Comparison of ENCODE assay signal across 8 cellular contexts in genomic region chr22:50343541-50343935, GRCh38. TPM values are rescaled to one million over a fixed set of nuclear protein-coding genes. Genes with fewer than 3 reads are reported as not detected.
DNase-seq lines count a peak whose midpoint lies in the region; ATAC-seq and TF ChIP-seq lines count a peak whose summit lies in the region.

No MANE protein-coding gene starts in this region.

- H3K9me3 ChIP-seq in SK-N-MC (ENCODE audit: low read depth, low read length) = no peaks in the 10 kb centered on the region
- no peaks in the 10 kb centered on the region for H3K9me3 ChIP-seq in sigmoid colon

- TF ChIP-seq EP300 in sigmoid colon (IDR thresholded peaks at IDR 0.05) = no peak

- intact Hi-C loops in sigmoid colon (cut with DNase I) = loop anchor here (2.0 kb wide), 2 partner anchors 17 to 69 kb away; partner anchors contain the start of gene DENND6B

- H3K9ac ChIP-seq in SK-N-MC (ENCODE audit: insufficient read length) = peak overlapping the region; percentile 90

- WGBS in sigmoid colon, 2 donors = 1 to 2% methylated on average over 9 of the region's 9 CpGs

- DNase-seq in GM10266 (ENCODE audit: extremely low spot score) (peak; percentile 50), SK-N-MC (ENCODE audit: low read depth, low spot score) (no peak), fibroblast of pulmonary artery (ENCODE audit: low read depth) (no peak), sigmoid colon (no peak), SIG-M5 treated with dmso at 0.1 percent for 504 hours (lab: John Stamatoyannopoulos, UW; ENCODE audit: unreplicated experiment) (no peak), hypothalamus (lab: John Stamatoyannopoulos, UW) (no peak), G401 (ENCODE audit: low spot score) (no peak)

- H3K27ac ChIP-seq in SK-N-MC = peak overlapping the region; percentile 75
- H3K27ac ChIP-seq in sigmoid colon = peak overlapping the region; percentile 75 to 89 (median 82)

- H3K4me3 ChIP-seq in SK-N-MC (peak overlapping the region; percentile 83), fibroblast of pulmonary artery (replicated peaks; ENCODE audit: low read depth, low read length) (peak overlapping the region; percentile 69), sigmoid colon (peak overlapping the region; percentile 76 to 99 (median 92))

- TF ChIP-seq CTCF in GM10266 (IDR thresholded peaks at IDR 0.05; ENCODE audit: control insufficient read depth, insufficient read depth, low read depth, missing control alignments) (no peak), fibroblast of pulmonary artery (IDR thresholded peaks at IDR 0.05; ENCODE audit: low read length, missing control alignments) (no peak), sigmoid colon (IDR thresholded peaks at IDR 0.05) (no peak)

- TF ChIP-seq POLR2A in sigmoid colon (IDR thresholded peaks at IDR 0.05) = no peak

- in situ Hi-C loops in G401 (cut with HindIII; ENCODE audit: low sequenced_read_pairs) = no loop called here

- ATAC-seq in HG02981 (IDR thresholded peaks at IDR 0.05; ENCODE audit: unreplicated experiment) = no peak

- no peaks in the 10 kb centered on the region for H3K27me3 ChIP-seq in sigmoid colon

- peaks cover 10% of the 10 kb centered on the region; the same call in 1 of the 2 replicates for H3K36me3 ChIP-seq in SK-N-MC (ENCODE audit: insufficient read depth, low read length)
- H3K36me3 ChIP-seq in sigmoid colon = no peaks in the 10 kb centered on the region

- peaks cover 0 to 27% (median 19%) of the 10 kb centered on the region in 4 donors for H3K4me1 ChIP-seq in sigmoid colon

RNA-seq across cellular contexts. Expression of gene PPP6R2, which starts 0.4 kb away (rescaled TPM):
- total RNA-seq in sigmoid colon = 10 to 100 TPM; 29.0 to 64.5 (median 43.9) TPM
- polyA plus RNA-seq in sigmoid colon = 10 to 100 TPM; 15.0 to 57.5 (median 22.4) TPM
- total RNA-seq in G401 (2014; rRNA removed; shearing (Covaris generic)) = 76.9 and 77.8 TPM in 2 replicates

RNA-seq across cellular contexts. Expression of gene DENND6B, which starts 16.7 kb away (rescaled TPM):
- 1 to 10 TPM; 2.1 to 7.2 (median 2.8) TPM for total RNA-seq in sigmoid colon
- 1 to 10 TPM in 2 of 3 donors, under 1 TPM in 1; 0.69 to 4.4 (median 1.2) TPM for polyA plus RNA-seq in sigmoid colon
- 0.37 and 1.0 TPM in 2 replicates for total RNA-seq in G401 (2014; rRNA removed; shearing (Covaris generic))

RNA-seq across cellular contexts. Expression of gene PLXNB2, which starts 36.1 kb away (rescaled TPM):
- total RNA-seq in sigmoid colon = 100 to 1,000 TPM in 1 of 4 donors, 10 to 100 TPM in 3; 60.4 to 150 (median 68.7) TPM
- 100 to 1,000 TPM in 1 of 3 donors, 10 to 100 TPM in 2; 18.6 to 142 (median 35.8) TPM for polyA plus RNA-seq in sigmoid colon
- total RNA-seq in G401 (2014; rRNA removed; shearing (Covaris generic)) = 93.4 and 100 TPM in 2 replicates
